2 cellular contexts compared by ENCODE assay signal in the genomic region with DNA sequence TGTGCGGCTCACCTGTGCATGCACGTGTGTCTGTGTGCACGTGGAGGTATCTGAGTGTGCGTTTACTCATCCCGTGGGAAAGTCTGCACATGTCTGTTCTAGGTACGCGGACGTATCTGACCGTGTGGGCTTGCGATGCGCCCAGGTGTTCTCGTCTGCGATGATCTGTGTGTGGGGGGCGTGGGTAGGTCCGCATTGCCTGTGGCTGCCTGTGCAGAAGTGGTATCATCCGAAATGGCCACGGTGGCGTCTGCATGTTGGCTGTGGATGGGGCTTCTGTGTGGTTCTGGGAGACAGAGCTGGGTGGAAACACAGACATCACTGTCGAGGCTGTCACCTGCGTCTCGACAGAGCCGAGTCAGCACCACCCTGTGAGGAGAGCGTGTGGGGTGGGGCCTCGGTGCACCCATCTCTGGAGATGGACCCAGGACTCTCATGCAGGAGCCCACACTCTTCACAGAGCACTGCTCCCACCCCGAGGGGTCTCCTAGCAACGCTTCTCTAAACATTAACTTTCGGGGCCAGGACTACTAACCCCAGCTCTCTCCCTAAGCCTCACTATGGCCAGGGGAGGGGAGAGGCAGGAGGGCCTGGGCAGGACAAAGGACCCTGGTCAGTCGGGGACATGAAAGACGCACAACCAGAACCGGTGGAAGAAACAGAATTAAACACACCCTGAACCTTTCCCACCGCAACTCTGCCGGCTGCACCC.
TF ChIP-seq lines count a peak whose summit lies in the region.

No MANE protein-coding gene starts in this region.

TF ChIP-seq in A549, 52 proteins besides CTCF, POLR2A, EP300 and RAD21:
- TF ChIP-seq RNF2 (IDR thresholded peaks at IDR 0.05; ENCODE audit: borderline replicate concordance, low read depth) = no peak
- peak; percentile 24 for TF ChIP-seq MAFK (IDR thresholded peaks at IDR 0.05; ENCODE audit: partially characterized antibody)
- TF ChIP-seq BHLHE40 (IDR thresholded peaks at IDR 0.05; ENCODE audit: low read depth, low read length) = no peak
- TF ChIP-seq FOSB (CRISPR knock-in tag; IDR thresholded peaks at IDR 0.05) = no peak
- no peak for TF ChIP-seq TP53 (CRISPR knock-in tag; IDR thresholded peaks at IDR 0.05)
- no peak for TF ChIP-seq HES2 (IDR thresholded peaks at IDR 0.05)

TF ChIP-seq in H1, 55 proteins besides CTCF, POLR2A, EP300 and RAD21:
- no peak for TF ChIP-seq HDAC6 (IDR thresholded peaks at IDR 0.05; ENCODE audit: low read depth, low read length)
- no peak for TF ChIP-seq TBP (IDR thresholded peaks at IDR 0.05; ENCODE audit: low read depth, low read length)
- no peak for TF ChIP-seq GTF2F1 (IDR thresholded peaks at IDR 0.05; ENCODE audit: borderline replicate concordance, low read depth, low read length)
- no peak for TF ChIP-seq CREB1 (IDR thresholded peaks at IDR 0.05)
- no peak for TF ChIP-seq CEBPB (IDR thresholded peaks at IDR 0.05; ENCODE audit: low read depth, low read length)
- no peak for TF ChIP-seq RNF2 (IDR thresholded peaks at IDR 0.05; ENCODE audit: borderline replicate concordance, low read depth, low read length, missing control alignments, poor library complexity, severe bottlenecking)
